In genomic region chr14:64091217-64091616, GRCh38 we compare ENCODE assay signal across 26 cellular contexts.
A peak's percentile ranks its signal among the peaks of the same experiment; 100 is the strongest.
DNase-seq lines count a peak whose midpoint lies in the region; ATAC-seq and TF ChIP-seq lines count a peak whose summit lies in the region.
"Had no signal": no experiment of that assay in that cellular context is flagged by ENCODE, and none has a peak within 500 bp of the region (broad histone marks: within the 10 kb centered on the region; RNA-seq: fewer than 3 reads in every experiment).

No MANE protein-coding gene starts in this region.

- no peak for TF ChIP-seq POLR2A in uterus (IDR thresholded peaks at IDR 0.05)

- H3K4me1 Mint-ChIP-seq in Calu3 (ENCODE audit: low read depth, unreplicated experiment) = peaks cover 22% of the 10 kb centered on the region
- peaks cover 43% of the 10 kb centered on the region for H3K4me1 Mint-ChIP-seq in progenitor cell of endocrine pancreas (ENCODE audit: low read depth)
- H3K4me1 Mint-ChIP-seq: CD14-positive monocyte; CD8-positive, alpha-beta memory T cell had no signal

- H3K36me3 Mint-ChIP-seq in Calu3 (ENCODE audit: insufficient read depth, unreplicated experiment) = peaks cover 17% of the 10 kb centered on the region
- H3K36me3 Mint-ChIP-seq in progenitor cell of endocrine pancreas (ENCODE audit: insufficient read depth) = peaks cover 10% of the 10 kb centered on the region
- H3K36me3 Mint-ChIP-seq: CD14-positive monocyte had no signal

- ATAC-seq in left colon (peak; percentile 34), GM18498 (IDR thresholded peaks at IDR 0.05; ENCODE audit: unreplicated experiment) (no peak), HG02763 (IDR thresholded peaks at IDR 0.05; ENCODE audit: unreplicated experiment) (no peak)
- ATAC-seq: PC-3 had no signal

- H3K36me3 ChIP-seq in uterus = no peaks in the 10 kb centered on the region

- CTCF ChIA-PET in Calu3 (lab: Charles Lee) = no interaction called here

- H3K9me3 Mint-ChIP-seq in Calu3 (ENCODE audit: low read depth, unreplicated experiment) = no peaks in the 10 kb centered on the region
- no peaks in the 10 kb centered on the region for H3K9me3 Mint-ChIP-seq in progenitor cell of endocrine pancreas (ENCODE audit: low read depth)
- H3K9me3 Mint-ChIP-seq: CD14-positive monocyte; CD8-positive, alpha-beta memory T cell; HFFc6 had no signal

- H3K27ac Mint-ChIP-seq in Calu3 (ENCODE audit: unreplicated experiment) (peak overlapping the region; percentile 69), progenitor cell of endocrine pancreas (peak overlapping the region; percentile 82)
- H3K27ac Mint-ChIP-seq: CD14-positive monocyte; CD8-positive, alpha-beta memory T cell; HFFc6 had no signal

- no peak for DNase-seq in Calu3
- DNase-seq in NCI-H146 (lab: John Stamatoyannopoulos, UW) = peak; percentile 33
- no peak for DNase-seq in left colon
- DNase-seq in progenitor cell of endocrine pancreas (ENCODE audit: low spot score, unreplicated experiment) = no peak
- DNase-seq in uterus = no peak
- DNase-seq in iPS-NIHi7 (ENCODE audit: extremely low spot score) = no peak
- DNase-seq: 8988T; ACHN; BE2C; CD8-positive, alpha-beta memory T cell; GM23248; H7; HFFc6; NCI-H1048; NCI-H1417 treated with DMSO at 0.1 percent for 48 hours; NCI-H1930; NCI-H2107; NCI-H446 treated with DMSO at 0.1 percent for 48 hours; NCI-H526; NCI-H82; NK-92 treated with Interleukin-12 subunit alpha and Interleukin-12 subunit beta, amount 100 ng/mL, for 24 hours; PC-3; SJCRH30 had no signal

- intact Hi-C loops in Calu3 (cut with micrococcal nuclease; ENCODE audit: unreplicated experiment) (no loop called here), left colon (cut with DNase I, micrococcal nuclease) (no loop called here), uterus (cut with DNase I; ENCODE audit: low total_unique reads) (no loop called here)

- H3K4me3 ChIP-seq in uterus = no peak overlapping the region
- H3K4me3 ChIP-seq: GM23248, SJCRH30 had no signal

- H3K9me3 ChIP-seq in uterus = no peaks in the 10 kb centered on the region
- H3K9me3 ChIP-seq: BE2C, SJCRH30 had no signal

- H3K27ac ChIP-seq in uterus = no peak overlapping the region
- H3K27ac ChIP-seq: GM23248, SJCRH30 had no signal

- H3K27me3 ChIP-seq in uterus = no peaks in the 10 kb centered on the region
- H3K27me3 ChIP-seq: BE2C, SJCRH30 had no signal

- H3K27me3 Mint-ChIP-seq in Calu3 (ENCODE audit: unreplicated experiment) = no peaks in the 10 kb centered on the region
- no peaks in the 10 kb centered on the region for H3K27me3 Mint-ChIP-seq in progenitor cell of endocrine pancreas
- H3K27me3 Mint-ChIP-seq: CD8-positive, alpha-beta memory T cell had no signal

- H3K4me1 ChIP-seq in uterus = no peaks in the 10 kb centered on the region
- H3K4me1 ChIP-seq: BE2C, SJCRH30 had no signal

- H3K4me3 Mint-ChIP-seq in Calu3 (ENCODE audit: low read depth, unreplicated experiment) = no peak overlapping the region
- no peak overlapping the region for H3K4me3 Mint-ChIP-seq in progenitor cell of endocrine pancreas (ENCODE audit: low read depth)
- H3K4me3 Mint-ChIP-seq: CD14-positive monocyte; CD8-positive, alpha-beta memory T cell; HFFc6 had no signal

- BruUV-seq in Calu3 (replicated peaks; lab: Mats Ljungman, UMichigan) = no TSS peak

- TF ChIP-seq CTCF in Calu3 (IDR thresholded peaks at IDR 0.05; ENCODE audit: unreplicated experiment) (no peak), progenitor cell of endocrine pancreas (IDR thresholded peaks at IDR 0.05; ENCODE audit: unreplicated experiment) (no peak), uterus (IDR thresholded peaks at IDR 0.05) (no peak)
